In the genomic region with DNA sequence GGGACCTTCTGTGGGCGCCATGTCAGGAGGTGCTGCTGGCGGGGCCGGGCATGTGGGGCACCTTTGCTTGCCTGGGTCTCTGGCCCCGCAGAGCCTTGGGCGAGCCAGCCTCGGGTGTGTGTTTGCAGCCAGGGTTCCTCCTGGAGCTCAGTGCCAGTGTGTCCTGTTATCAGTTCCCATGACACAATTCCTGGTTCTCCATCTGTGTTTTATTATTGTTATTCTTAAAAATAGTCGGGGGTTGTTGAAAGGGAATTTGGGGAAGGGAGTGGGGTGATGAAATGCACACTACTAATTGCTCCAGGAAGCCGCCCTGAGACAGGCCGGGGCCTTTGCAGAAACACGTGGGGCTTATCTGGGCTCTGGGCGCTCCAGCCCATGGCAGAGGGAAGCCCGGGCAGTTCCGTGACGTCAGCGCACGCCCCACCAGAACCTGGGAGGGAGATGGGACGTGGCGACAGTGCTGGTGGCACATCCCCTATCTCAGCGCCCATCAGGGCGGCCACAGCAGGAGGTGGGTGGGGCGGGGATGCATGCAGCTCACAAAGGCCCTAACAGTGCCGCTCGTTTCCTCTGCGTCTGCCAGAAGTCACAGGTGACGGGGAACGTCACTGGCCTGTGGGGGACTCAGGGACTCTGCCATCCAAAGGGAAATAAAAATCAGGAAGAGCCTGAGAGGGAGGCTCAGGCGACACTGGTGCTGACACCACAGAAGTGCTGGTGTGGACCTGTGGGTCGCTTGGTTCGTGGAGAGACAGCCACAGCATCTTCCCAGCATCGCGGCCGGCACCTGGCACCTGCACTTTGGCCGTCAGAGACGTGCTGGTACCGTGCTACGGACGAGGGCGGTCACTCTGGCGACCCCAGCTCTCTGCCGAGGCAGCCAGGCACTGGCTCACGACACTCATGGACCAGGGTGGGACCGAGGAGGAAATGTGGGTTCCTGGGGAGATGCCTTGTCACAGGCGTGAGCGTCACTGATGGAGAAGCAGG, we compare ENCODE assay signal across 9 cellular contexts.
DNase-seq lines count a peak whose midpoint lies in the region; ATAC-seq lines count a peak whose summit lies in the region.
"Had no signal": no experiment of that assay in that cellular context is flagged by ENCODE, and none has a peak within 500 bp of the region (broad histone marks: within the 10 kb centered on the region; RNA-seq: fewer than 3 reads in every experiment).

No MANE protein-coding gene starts in this region.

- peaks cover 21% of the 10 kb centered on the region for H3K36me3 Mint-ChIP-seq in activated CD4-positive, alpha-beta memory T cell treated with anti-CD3 and anti-CD28 coated beads for 36 hours
- peaks cover 14% of the 10 kb centered on the region for H3K36me3 Mint-ChIP-seq in activated CD4-positive, alpha-beta memory T cell treated with anti-CD3 and anti-CD28 coated beads, Interleukin-2, amount 10 ng/mL, durations not matched to agents 7 days and 5 days (ENCODE audit: low read depth)
- H3K36me3 Mint-ChIP-seq in activated T-cell treated with anti-CD3 and anti-CD28 coated beads, Interleukin-2, amount 50 U/mL, for 4 hours (ENCODE audit: insufficient read depth): peaks cover 29% of the 10 kb centered on the region
- peaks cover 54 to 64% of the 10 kb centered on the region in 2 donors for H3K36me3 Mint-ChIP-seq in stimulated activated naive B cell treated with anti-CD40 and anti-IgM and Interleukin-4, amounts not matched to agents 10 μg/mL and 1 μg/mL and 100 μg/mL, for 72 hours

- no peaks in the 10 kb centered on the region for H3K27me3 Mint-ChIP-seq in activated CD4-positive, alpha-beta memory T cell treated with anti-CD3 and anti-CD28 coated beads for 36 hours
- no peaks in the 10 kb centered on the region for H3K27me3 Mint-ChIP-seq in activated CD4-positive, alpha-beta memory T cell treated with anti-CD3 and anti-CD28 coated beads, Interleukin-2, amount 10 ng/mL, durations not matched to agents 7 days and 5 days
- H3K27me3 Mint-ChIP-seq in activated T-cell treated with anti-CD3 and anti-CD28 coated beads, Interleukin-2, amount 50 U/mL, for 4 hours (ENCODE audit: low read depth): no peaks in the 10 kb centered on the region
- no peaks in the 10 kb centered on the region for H3K27me3 Mint-ChIP-seq in stimulated activated naive B cell treated with anti-CD40 and anti-IgM and Interleukin-4, amounts not matched to agents 10 μg/mL and 1 μg/mL and 100 μg/mL, for 72 hours

- DNase-seq in activated CD4-positive, alpha-beta memory T cell treated with anti-CD3 and anti-CD28 coated beads for 36 hours: peak; percentile 9
- no peak for DNase-seq in activated CD4-positive, alpha-beta memory T cell treated with anti-CD3 and anti-CD28 coated beads, Interleukin-2, amount 10 ng/mL, durations not matched to agents 7 days and 5 days
- peak; percentile 13 for DNase-seq in activated T-cell treated with anti-CD3 and anti-CD28 coated beads, Interleukin-2, amount 50 U/mL, for 4 hours
- DNase-seq in right cardiac atrium: peak; percentile 86 to 90 (median 89)
- no peak for DNase-seq in stimulated activated naive B cell treated with anti-CD40 and anti-IgM and Interleukin-4, amounts not matched to agents 10 μg/mL and 1 μg/mL and 100 μg/mL, for 72 hours
- DNase-seq in SIG-M5 (lab: John Stamatoyannopoulos, UW): no peak
- DNase-seq in cerebellar nuclear complex (lab: John Stamatoyannopoulos, UW): no peak
- DNase-seq in LoVo (ENCODE audit: low spot score): no peak
- DNase-seq: NCI-H2107 had no signal

- H3K27ac Mint-ChIP-seq in activated CD4-positive, alpha-beta memory T cell treated with anti-CD3 and anti-CD28 coated beads for 36 hours: no peak overlapping the region
- no peak overlapping the region for H3K27ac Mint-ChIP-seq in activated CD4-positive, alpha-beta memory T cell treated with anti-CD3 and anti-CD28 coated beads, Interleukin-2, amount 10 ng/mL, durations not matched to agents 7 days and 5 days
- peak overlapping the region; percentile 65 for H3K27ac Mint-ChIP-seq in stimulated activated naive B cell treated with anti-CD40 and anti-IgM and Interleukin-4, amounts not matched to agents 10 μg/mL and 1 μg/mL and 100 μg/mL, for 72 hours

- H3K27me3 ChIP-seq in right cardiac atrium (ENCODE audit: control insufficient read depth, insufficient read depth): no peaks in the 10 kb centered on the region

- no peaks in the 10 kb centered on the region for H3K4me1 ChIP-seq in right cardiac atrium (ENCODE audit: control insufficient read depth, insufficient read depth, low read length)

- no peak overlapping the region for H3K4me3 Mint-ChIP-seq in activated CD4-positive, alpha-beta memory T cell treated with anti-CD3 and anti-CD28 coated beads for 36 hours
- no peak overlapping the region for H3K4me3 Mint-ChIP-seq in activated CD4-positive, alpha-beta memory T cell treated with anti-CD3 and anti-CD28 coated beads, Interleukin-2, amount 10 ng/mL, durations not matched to agents 7 days and 5 days
- H3K4me3 Mint-ChIP-seq in activated T-cell treated with anti-CD3 and anti-CD28 coated beads, Interleukin-2, amount 50 U/mL, for 4 hours: no peak overlapping the region
- no peak overlapping the region for H3K4me3 Mint-ChIP-seq in stimulated activated naive B cell treated with anti-CD40 and anti-IgM and Interleukin-4, amounts not matched to agents 10 μg/mL and 1 μg/mL and 100 μg/mL, for 72 hours

- no peak for ATAC-seq in activated T-cell treated with anti-CD3 and anti-CD28 coated beads, Interleukin-2, amount 50 U/mL, for 4 hours
- ATAC-seq in right cardiac atrium: peak; percentile 81 to 91
- no peak for ATAC-seq in stimulated activated naive B cell treated with anti-CD40 and anti-IgM and Interleukin-4, amounts not matched to agents 10 μg/mL and 1 μg/mL and 100 μg/mL, for 72 hours (replicated peaks)

- CTCF ChIA-PET in activated CD4-positive, alpha-beta memory T cell treated with anti-CD3 and anti-CD28 coated beads for 36 hours (lab: Charles Lee): interaction anchor here (1.1 to 10.3 kb wide), 4 partner anchors 91 to 147 kb away, joined by 4 to 176 read pairs (median 4); no protein-coding TSS in a partner anchor
- CTCF ChIA-PET in activated CD4-positive, alpha-beta memory T cell treated with anti-CD3 and anti-CD28 coated beads, Interleukin-2, amount 10 ng/mL, durations not matched to agents 7 days and 5 days (lab: Charles Lee): interaction anchor here (1.0 to 6.0 kb wide), 2 partner anchors 128 to 147 kb away, joined by 5 to 44 read pairs; no protein-coding TSS in a partner anchor

- H3K9me3 Mint-ChIP-seq in activated CD4-positive, alpha-beta memory T cell treated with anti-CD3 and anti-CD28 coated beads for 36 hours: no peaks in the 10 kb centered on the region
- H3K9me3 Mint-ChIP-seq in activated CD4-positive, alpha-beta memory T cell treated with anti-CD3 and anti-CD28 coated beads, Interleukin-2, amount 10 ng/mL, durations not matched to agents 7 days and 5 days: no peaks in the 10 kb centered on the region
- H3K9me3 Mint-ChIP-seq in activated T-cell treated with anti-CD3 and anti-CD28 coated beads, Interleukin-2, amount 50 U/mL, for 4 hours: no peaks in the 10 kb centered on the region
- H3K9me3 Mint-ChIP-seq in stimulated activated naive B cell treated with anti-CD40 and anti-IgM and Interleukin-4, amounts not matched to agents 10 μg/mL and 1 μg/mL and 100 μg/mL, for 72 hours: peaks cover 0 to 3% of the 10 kb centered on the region in 2 donors

- H3K27ac ChIP-seq in right cardiac atrium (ENCODE audit: low read length): no peak overlapping the region

- POLR2A ChIA-PET in activated CD4-positive, alpha-beta memory T cell treated with anti-CD3 and anti-CD28 coated beads for 36 hours (lab: Charles Lee): no interaction called here
- POLR2A ChIA-PET in activated CD4-positive, alpha-beta memory T cell treated with anti-CD3 and anti-CD28 coated beads, Interleukin-2, amount 10 ng/mL, durations not matched to agents 7 days and 5 days (lab: Charles Lee): interaction anchor here (1.2 to 1.3 kb wide), 2 partner anchors 10 to 13 kb away, joined by 3 to 4 read pairs; no protein-coding TSS in a partner anchor

- H3K9me3 ChIP-seq in right cardiac atrium (ENCODE audit: control insufficient read depth, low read length): no peaks in the 10 kb centered on the region

- no peak overlapping the region for H3K4me3 ChIP-seq in right cardiac atrium (ENCODE audit: low read length)

- WGBS in right cardiac atrium: 68% methylated on average over 44 of the region's 44 CpGs

- peaks cover 36% of the 10 kb centered on the region for H3K4me1 Mint-ChIP-seq in activated CD4-positive, alpha-beta memory T cell treated with anti-CD3 and anti-CD28 coated beads for 36 hours (ENCODE audit: low read depth)
- peaks cover 34% of the 10 kb centered on the region for H3K4me1 Mint-ChIP-seq in activated CD4-positive, alpha-beta memory T cell treated with anti-CD3 and anti-CD28 coated beads, Interleukin-2, amount 10 ng/mL, durations not matched to agents 7 days and 5 days
- H3K4me1 Mint-ChIP-seq in activated T-cell treated with anti-CD3 and anti-CD28 coated beads, Interleukin-2, amount 50 U/mL, for 4 hours (ENCODE audit: low read depth): peaks cover 36% of the 10 kb centered on the region
- peaks cover 39 to 72% of the 10 kb centered on the region in 2 donors for H3K4me1 Mint-ChIP-seq in stimulated activated naive B cell treated with anti-CD40 and anti-IgM and Interleukin-4, amounts not matched to agents 10 μg/mL and 1 μg/mL and 100 μg/mL, for 72 hours

- intact Hi-C loops in activated CD4-positive, alpha-beta memory T cell treated with anti-CD3 and anti-CD28 coated beads for 36 hours (cut with micrococcal nuclease): loop anchor here (10.0 kb wide), 2 partner anchors 118 to 462 kb away; a partner anchor contains a TSS
- intact Hi-C loops in right cardiac atrium (cut with DNase I): loop anchor here (2.0 to 5.0 kb wide), 2 partner anchors 144 to 146 kb away; no protein-coding TSS in a partner anchor

Comparison
In these comparisons a context has a peak if more than half of its experiments do, and no peak if none do; other contexts are left out.
1. DNase-seq: peak in activated CD4-positive, alpha-beta memory T cell treated with anti-CD3 and anti-CD28 coated beads for 36 hours (single experiment), activated T-cell treated with anti-CD3 and anti-CD28 coated beads, Interleukin-2, amount 50 U/mL, for 4 hours (single experiment) and right cardiac atrium (3 of 3); none in activated CD4-positive, alpha-beta memory T cell treated with anti-CD3 and anti-CD28 coated beads, Interleukin-2, amount 10 ng/mL, durations not matched to agents 7 days and 5 days (single experiment), stimulated activated naive B cell treated with anti-CD40 and anti-IgM and Interleukin-4, amounts not matched to agents 10 μg/mL and 1 μg/mL and 100 μg/mL, for 72 hours (single experiment), SIG-M5 (single experiment), cerebellar nuclear complex (0 of 2) and LoVo (single experiment).
2. ATAC-seq: peak in right cardiac atrium (2 of 2); none in activated T-cell treated with anti-CD3 and anti-CD28 coated beads, Interleukin-2, amount 50 U/mL, for 4 hours (0 of 2) and stimulated activated naive B cell treated with anti-CD40 and anti-IgM and Interleukin-4, amounts not matched to agents 10 μg/mL and 1 μg/mL and 100 μg/mL, for 72 hours (0 of 2).